Comparison of ENCODE assay signal across 8 cellular contexts in genomic region chr2:138501427-138502252, GRCh38. TPM values are rescaled to one million over a fixed set of nuclear protein-coding genes. Genes with fewer than 3 reads are reported as not detected.
DNase-seq lines count a peak whose midpoint lies in the region; ATAC-seq lines count a peak whose summit lies in the region.

Gene SPOPL (plus strand): TSS chr2:138501770. CDS start chr2:138550217, 48,447 bp downstream.

- intact Hi-C loops in T-helper 2 cell treated with Interferon-gamma antibody and Interleukin-4, amounts not matched to agents 100 ng/mL and 5 ng/mL, for 36 hours (cut with micrococcal nuclease) = loop anchor here (2.0 kb wide), 1 partner anchor 15 kb away; no protein-coding TSS in a partner anchor
- intact Hi-C loops in right cardiac atrium (cut with DNase I) = no loop called here
- intact Hi-C loops in aorta (cut with DNase I) = loop anchor here in 1 of 2 donors (5.0 kb wide), 2 partner anchors 44 to 79 kb away; no protein-coding TSS in a partner anchor

- under 1% methylated on average over 86 of the region's 86 CpGs for WGBS in right cardiac atrium
- WGBS in aorta, 2 donors = 1% methylated on average over 48 to 86 of the region's 86 CpGs

- H3K4me1 ChIP-seq in right cardiac atrium (ENCODE audit: control insufficient read depth, insufficient read depth, low read length) = peaks cover 8% of the 10 kb centered on the region
- H3K4me1 ChIP-seq in aorta (ENCODE audit: control insufficient read depth in 1 of 2, insufficient read depth in 2 of 2, low read length in 2 of 2) = peaks cover 0 to 3% of the 10 kb centered on the region in 2 donors

- H3K27ac ChIP-seq in right cardiac atrium (ENCODE audit: low read length) = peak within 1 kb of the TSS; percentile 91
- peak within 1 kb of the TSS; percentile 47 to 97 for H3K27ac ChIP-seq in aorta (ENCODE audit: low read depth in 1 of 2, low read length in 2 of 2)

- H3K9me3 ChIP-seq in right cardiac atrium (ENCODE audit: control insufficient read depth, low read length) (no peaks in the 10 kb centered on the region), aorta (ENCODE audit: control insufficient read depth, low read length) (no peaks in the 10 kb centered on the region)

- ATAC-seq in GM18498 (IDR thresholded peaks at IDR 0.05; ENCODE audit: unreplicated experiment) (peak; percentile 86), HG02870 (IDR thresholded peaks at IDR 0.05; ENCODE audit: unreplicated experiment) (peak; percentile 65), right cardiac atrium (peak; percentile 99), aorta (ENCODE audit: low FRiP score) (peak; percentile 97)

- H3K27me3 ChIP-seq in right cardiac atrium (ENCODE audit: control insufficient read depth, insufficient read depth) = no peaks in the 10 kb centered on the region
- peaks cover 0 to 2% of the 10 kb centered on the region in 2 donors for H3K27me3 ChIP-seq in aorta (ENCODE audit: control insufficient read depth in 1 of 2, insufficient read depth in 2 of 2, low read length in 1 of 2)

- DNase-seq in NCI-H1694 (lab: John Stamatoyannopoulos, UW) (peak; percentile 73), anterior cingulate cortex (lab: John Stamatoyannopoulos, UW) (peak in 57 of 58 donors; percentile 31 to 92 (median 84)), right cardiac atrium (peak; percentile 93 to 98 (median 97)), renal cortical epithelial cell (ENCODE audit: low read depth) (peak; percentile 45), aorta (peak; percentile 95 to 97)

- H3K4me3 ChIP-seq in right cardiac atrium (ENCODE audit: low read length) (peak within 1 kb of the TSS; percentile 94), aorta (ENCODE audit: low read length in 2 of 2) (peak within 1 kb of the TSS; percentile 89 to 91)

- no peaks in the 10 kb centered on the region for H3K36me3 ChIP-seq in aorta (ENCODE audit: control insufficient read depth in 1 of 2, insufficient read depth in 2 of 2, low read length in 1 of 2)

RNA-seq across cellular contexts. Expression of gene SPOPL, which starts in this region (rescaled TPM):
- total RNA-seq in T-helper 2 cell treated with Interferon-gamma antibody and Interleukin-4, amounts not matched to agents 100 ng/mL and 5 ng/mL, for 36 hours = 12.3 and 13.4 TPM in 2 replicates
- total RNA-seq in right cardiac atrium = 10 to 100 TPM; 13.2 to 20.4 (median 15.5) TPM
- 4.1 TPM for polyA plus RNA-seq in right cardiac atrium
- 15.6 and 20.9 TPM in 2 replicates for total RNA-seq in renal cortical epithelial cell
- 10 to 100 TPM; 38.8 to 39.9 TPM for total RNA-seq in aorta
- 10 to 100 TPM in 1 of 2 donors, 1 to 10 TPM in 1; 9.1 to 24.9 TPM for polyA plus RNA-seq in aorta

Comparison
In these comparisons a context has a peak if more than half of its experiments do, and no peak if none do; other contexts are left out.
1. Peak in every context shown above with its lines: DNase-seq, ATAC-seq, H3K4me3 ChIP-seq and H3K27ac ChIP-seq.
2. DNase-seq: peak in every context shown above with its lines; median percentile 97 in right cardiac atrium; 96 in aorta; 84 in anterior cingulate cortex; 73 in NCI-H1694; 45 in renal cortical epithelial cell.